In genomic region chr11:133636686-133637085, GRCh38 we compare ENCODE assay signal across 13 cellular contexts.
DNase-seq lines count a peak whose midpoint lies in the region; ATAC-seq and TF ChIP-seq lines count a peak whose summit lies in the region.
"Had no signal": no experiment of that assay in that cellular context is flagged by ENCODE, and none has a peak within 500 bp of the region (broad histone marks: within the 10 kb centered on the region; RNA-seq: fewer than 3 reads in every experiment).

No MANE protein-coding gene starts in this region.

- ATAC-seq in GM18511 (IDR thresholded peaks at IDR 0.05; ENCODE audit: unreplicated experiment), result no peak
- no peak for ATAC-seq in gastrocnemius medialis

- H3K9me3 ChIP-seq in neural progenitor cell (ENCODE audit: low read depth) (no peaks in the 10 kb centered on the region), gastrocnemius medialis (no peaks in the 10 kb centered on the region)

- H3K36me3 Mint-ChIP-seq in brain (no peaks in the 10 kb centered on the region), neural progenitor cell (no peaks in the 10 kb centered on the region)
- H3K36me3 Mint-ChIP-seq: CD4-positive, alpha-beta memory T cell had no signal

- H3K4me3 ChIP-seq in H7 (ENCODE audit: insufficient read depth, low read depth, low read length) (no peak overlapping the region), neural progenitor cell (no peak overlapping the region), gastrocnemius medialis (no peak overlapping the region)

- H3K36me3 ChIP-seq in H7 (replicated peaks; ENCODE audit: control insufficient read depth, insufficient read depth, low read length) (no peaks in the 10 kb centered on the region), neural progenitor cell (no peaks in the 10 kb centered on the region), gastrocnemius medialis (no peaks in the 10 kb centered on the region)

- DNase-seq in DMS153 (lab: John Stamatoyannopoulos, UW), result peak; percentile 37
- DNase-seq in H7, result peak; percentile 39
- DNase-seq in neural progenitor cell (ENCODE audit: low spot score), result no peak
- no peak for DNase-seq in SHP77 treated with DMSO at 0.1 percent for 48 hours (lab: John Stamatoyannopoulos, UW)
- no peak for DNase-seq in gastrocnemius medialis
- DNase-seq: CD4-positive, alpha-beta memory T cell; DMS53; GF-D8; IMR-90 had no signal

- H3K27me3 Mint-ChIP-seq in brain (no peaks in the 10 kb centered on the region), neural progenitor cell (ENCODE audit: insufficient read depth, low read depth) (peaks cover 3% of the 10 kb centered on the region)
- H3K27me3 Mint-ChIP-seq: B cell had no signal

- peaks cover 18% of the 10 kb centered on the region for H3K4me1 ChIP-seq in neural progenitor cell
- no peaks in the 10 kb centered on the region for H3K4me1 ChIP-seq in gastrocnemius medialis

- in situ Hi-C loops in gastrocnemius medialis (cut with MboI; ENCODE audit: low sequenced_read_pairs in 4 of 4), result no loop called here

- no peaks in the 10 kb centered on the region for H3F3A ChIP-seq in neural progenitor cell (ENCODE audit: low read depth)

- intact Hi-C loops in gastrocnemius medialis (cut with DNase I; ENCODE audit: low total_unique reads), result no loop called here

- H3K4me1 Mint-ChIP-seq in brain, result peaks cover 26% of the 10 kb centered on the region
- peaks cover 11% of the 10 kb centered on the region for H3K4me1 Mint-ChIP-seq in neural progenitor cell
- H3K4me1 Mint-ChIP-seq: B cell; CD4-positive, alpha-beta memory T cell had no signal

- H3K9me3 Mint-ChIP-seq in brain, result peaks cover 4 to 10% (median 6%) of the 10 kb centered on the region in 5 experiments
- no peaks in the 10 kb centered on the region for H3K9me3 Mint-ChIP-seq in neural progenitor cell

- no peaks in the 10 kb centered on the region for H4K20me1 ChIP-seq in neural progenitor cell (ENCODE audit: low read depth)

- H3K27me3 ChIP-seq in H7 (ENCODE audit: control insufficient read depth, insufficient read depth, low read length), result no peaks in the 10 kb centered on the region; the same call in 1 of the 2 replicates
- no peaks in the 10 kb centered on the region for H3K27me3 ChIP-seq in neural progenitor cell
- H3K27me3 ChIP-seq in gastrocnemius medialis, result no peaks in the 10 kb centered on the region

- peak overlapping the region; percentile 68 for H2AFZ ChIP-seq in neural progenitor cell (replicated peaks)

- TF ChIP-seq POLR2A in gastrocnemius medialis (IDR thresholded peaks at IDR 0.05), result no peak

- H3K4me2 ChIP-seq in neural progenitor cell, result peak overlapping the region; percentile 31

- TF ChIP-seq CTCF in brain (conservative IDR thresholded peaks at IDR 0.05), result no peak
- no peak for TF ChIP-seq CTCF in neural progenitor cell (IDR thresholded peaks at IDR 0.05)
- no peak for TF ChIP-seq CTCF in gastrocnemius medialis (IDR thresholded peaks at IDR 0.05 in 4 of 5, conservative IDR thresholded peaks at IDR 0.05 in 1 of 5)

- H3K79me2 ChIP-seq in neural progenitor cell (ENCODE audit: low read depth), result no peaks in the 10 kb centered on the region

- no peak overlapping the region for H3K4me3 Mint-ChIP-seq in brain
- no peak overlapping the region for H3K4me3 Mint-ChIP-seq in neural progenitor cell
- H3K4me3 Mint-ChIP-seq: B cell; CD4-positive, alpha-beta memory T cell had no signal

- H3K27ac Mint-ChIP-seq in brain (peak overlapping the region in 4 of 5 experiments; percentile 35 to 75 (median 52)), neural progenitor cell (no peak overlapping the region)
- H3K27ac Mint-ChIP-seq: B cell; CD4-positive, alpha-beta memory T cell had no signal

- H3K9ac ChIP-seq in neural progenitor cell, result no peak overlapping the region

- H3K27ac ChIP-seq in neural progenitor cell (no peak overlapping the region), gastrocnemius medialis (no peak overlapping the region)
- H3K27ac ChIP-seq: C4-2B had no signal

Comparison
In these comparisons a context has a peak if more than half of its experiments do, and no peak if none do; other contexts are left out.
1. DNase-seq: peak in DMS153 (single experiment) and H7 (single experiment); none in neural progenitor cell (single experiment), SHP77 treated with DMSO at 0.1 percent for 48 hours (single experiment) and gastrocnemius medialis (0 of 2).